11 cellular contexts compared by ENCODE assay signal in the genomic region with DNA sequence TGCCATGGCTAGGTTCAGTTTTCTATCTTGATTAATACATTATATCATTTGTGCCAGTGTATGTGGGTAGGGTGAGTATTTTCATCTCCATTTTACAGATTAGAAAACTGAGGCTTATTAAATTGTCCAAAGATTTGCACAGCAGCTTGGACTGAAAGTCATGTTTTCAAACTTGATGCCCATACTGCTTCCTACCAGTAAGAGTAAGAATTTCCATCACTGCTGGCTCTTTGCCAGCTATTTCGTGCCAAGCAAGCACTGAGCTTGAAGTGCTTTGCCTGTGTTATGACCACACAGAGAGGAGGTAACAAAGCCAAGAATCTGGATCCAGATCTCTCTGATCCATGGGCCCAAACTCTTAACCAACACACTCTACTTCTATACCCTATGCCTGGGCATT.
A peak's percentile ranks its signal among the peaks of the same experiment; 100 is the strongest.
DNase-seq lines count a peak whose midpoint lies in the region; ATAC-seq and TF ChIP-seq lines count a peak whose summit lies in the region.
"Had no signal": no experiment of that assay in that cellular context is flagged by ENCODE, and none has a peak within 500 bp of the region (broad histone marks: within the 10 kb centered on the region; RNA-seq: fewer than 3 reads in every experiment).

No MANE protein-coding gene starts in this region.

- no peak for TF ChIP-seq POLR2A in tibial nerve (IDR thresholded peaks at IDR 0.05)

- H3K27me3 Mint-ChIP-seq in activated CD8-positive, alpha-beta T cell treated with anti-CD3 and anti-CD28 coated beads for 36 hours: no peaks in the 10 kb centered on the region
- H3K27me3 Mint-ChIP-seq in activated CD8-positive, alpha-beta T cell treated with anti-CD3 and anti-CD28 coated beads, Interleukin-2, amount 10 ng/mL, durations not matched to agents 7 days and 5 days (ENCODE audit: low read depth): no peaks in the 10 kb centered on the region
- H3K27me3 Mint-ChIP-seq in activated CD4-positive, alpha-beta T cell treated with anti-CD3 and anti-CD28 coated beads, Interleukin-2, amount 10 ng/mL, durations not matched to agents 24 days and 14 days: no peaks in the 10 kb centered on the region
- H3K27me3 Mint-ChIP-seq: activated naive CD8-positive, alpha-beta T cell treated with anti-CD3 and anti-CD28 coated beads for 36 hours had no signal

- no peak for TF ChIP-seq EP300 in tibial nerve (IDR thresholded peaks at IDR 0.05)

- H3K36me3 Mint-ChIP-seq in activated CD8-positive, alpha-beta T cell treated with anti-CD3 and anti-CD28 coated beads for 36 hours (ENCODE audit: low read depth): peaks cover 5% of the 10 kb centered on the region
- no peaks in the 10 kb centered on the region for H3K36me3 Mint-ChIP-seq in activated CD8-positive, alpha-beta T cell treated with anti-CD3 and anti-CD28 coated beads, Interleukin-2, amount 10 ng/mL, durations not matched to agents 7 days and 5 days (ENCODE audit: low read depth)
- H3K36me3 Mint-ChIP-seq in activated CD4-positive, alpha-beta T cell treated with anti-CD3 and anti-CD28 coated beads, Interleukin-2, amount 10 ng/mL, durations not matched to agents 24 days and 14 days (ENCODE audit: low read depth): no peaks in the 10 kb centered on the region

- peaks cover 0 to 5% (median 0%) of the 10 kb centered on the region in 4 donors for H3K9me3 ChIP-seq in tibial nerve

- peaks cover 0 to 6% (median 0%) of the 10 kb centered on the region in 4 donors for H3K4me1 ChIP-seq in tibial nerve

- H3K27ac ChIP-seq in tibial nerve: no peak overlapping the region
- H3K27ac ChIP-seq: C4-2B had no signal

- CTCF ChIA-PET in activated CD8-positive, alpha-beta T cell treated with anti-CD3 and anti-CD28 coated beads for 36 hours (lab: Charles Lee): interaction anchor here (1.4 kb wide), 1 partner anchor 12 kb away, joined by 3 read pairs; no protein-coding TSS in a partner anchor
- CTCF ChIA-PET in activated CD8-positive, alpha-beta T cell treated with anti-CD3 and anti-CD28 coated beads, Interleukin-2, amount 10 ng/mL, durations not matched to agents 7 days and 5 days (lab: Charles Lee): no interaction called here

- no peaks in the 10 kb centered on the region for H3K27me3 ChIP-seq in tibial nerve

- 6 to 22% methylated on average over 1 of the region's 1 CpG for WGBS in tibial nerve, 2 donors

- ATAC-seq in activated CD8-positive, alpha-beta T cell treated with anti-CD3 and anti-CD28 coated beads for 36 hours: no peak
- no peak for ATAC-seq in activated CD8-positive, alpha-beta T cell treated with anti-CD3 and anti-CD28 coated beads, Interleukin-2, amount 10 ng/mL, durations not matched to agents 7 days and 5 days
- no peak for ATAC-seq in GM18502 (IDR thresholded peaks at IDR 0.05; ENCODE audit: poor library complexity, unreplicated experiment)

- TF ChIP-seq CTCF in activated CD8-positive, alpha-beta T cell treated with anti-CD3 and anti-CD28 coated beads for 36 hours (IDR thresholded peaks at IDR 0.05): no peak
- no peak for TF ChIP-seq CTCF in fibroblast of mammary gland (conservative IDR thresholded peaks at IDR 0.05; ENCODE audit: control insufficient read depth, insufficient read depth, low read depth, low read length)
- TF ChIP-seq CTCF in tibial nerve (IDR thresholded peaks at IDR 0.05): no peak
- TF ChIP-seq CTCF in GM10266 (IDR thresholded peaks at IDR 0.05; ENCODE audit: control insufficient read depth, insufficient read depth, low read depth, missing control alignments): no peak

- DNase-seq in activated CD8-positive, alpha-beta T cell treated with anti-CD3 and anti-CD28 coated beads for 36 hours: peak; percentile 12
- no peak for DNase-seq in activated CD8-positive, alpha-beta T cell treated with anti-CD3 and anti-CD28 coated beads, Interleukin-2, amount 10 ng/mL, durations not matched to agents 7 days and 5 days
- DNase-seq in RKO (ENCODE audit: low spot score) (peak; percentile 14), fibroblast of mammary gland (ENCODE audit: low read depth) (peak; percentile 41), tibial nerve (ENCODE audit: low spot score in 2 of 2) (peak; percentile 13 to 42), GM10266 (ENCODE audit: extremely low spot score) (no peak)
- no peak for DNase-seq in activated CD4-positive, alpha-beta T cell treated with anti-CD3 and anti-CD28 coated beads, Interleukin-2, amount 10 ng/mL, durations not matched to agents 24 days and 14 days
- DNase-seq: activated naive CD8-positive, alpha-beta T cell treated with anti-CD3 and anti-CD28 coated beads for 36 hours; Kasumi-1 had no signal

- no peaks in the 10 kb centered on the region for H3K4me1 Mint-ChIP-seq in activated CD8-positive, alpha-beta T cell treated with anti-CD3 and anti-CD28 coated beads for 36 hours (ENCODE audit: low read depth)
- H3K4me1 Mint-ChIP-seq in activated CD8-positive, alpha-beta T cell treated with anti-CD3 and anti-CD28 coated beads, Interleukin-2, amount 10 ng/mL, durations not matched to agents 7 days and 5 days (ENCODE audit: low read depth): no peaks in the 10 kb centered on the region
- no peaks in the 10 kb centered on the region for H3K4me1 Mint-ChIP-seq in activated CD4-positive, alpha-beta T cell treated with anti-CD3 and anti-CD28 coated beads, Interleukin-2, amount 10 ng/mL, durations not matched to agents 24 days and 14 days
- H3K4me1 Mint-ChIP-seq: activated naive CD8-positive, alpha-beta T cell treated with anti-CD3 and anti-CD28 coated beads for 36 hours had no signal

- intact Hi-C loops in activated CD8-positive, alpha-beta T cell treated with anti-CD3 and anti-CD28 coated beads for 36 hours (cut with micrococcal nuclease): no loop called here
- intact Hi-C loops in activated CD4-positive, alpha-beta T cell treated with anti-CD3 and anti-CD28 coated beads, Interleukin-2, amount 10 ng/mL, durations not matched to agents 24 days and 14 days (cut with micrococcal nuclease): no loop called here

- H3K4me3 Mint-ChIP-seq in activated CD8-positive, alpha-beta T cell treated with anti-CD3 and anti-CD28 coated beads for 36 hours: no peak overlapping the region
- H3K4me3 Mint-ChIP-seq in activated CD8-positive, alpha-beta T cell treated with anti-CD3 and anti-CD28 coated beads, Interleukin-2, amount 10 ng/mL, durations not matched to agents 7 days and 5 days: no peak overlapping the region
- H3K4me3 Mint-ChIP-seq in activated CD4-positive, alpha-beta T cell treated with anti-CD3 and anti-CD28 coated beads, Interleukin-2, amount 10 ng/mL, durations not matched to agents 24 days and 14 days: no peak overlapping the region
- H3K4me3 Mint-ChIP-seq: activated naive CD8-positive, alpha-beta T cell treated with anti-CD3 and anti-CD28 coated beads for 36 hours had no signal

- H3K4me3 ChIP-seq in fibroblast of mammary gland (ENCODE audit: control insufficient read depth, low read depth, low read length) (no peak overlapping the region), tibial nerve (no peak overlapping the region)

- POLR2A ChIA-PET in activated CD8-positive, alpha-beta T cell treated with anti-CD3 and anti-CD28 coated beads for 36 hours (lab: Charles Lee): no interaction called here
- POLR2A ChIA-PET in activated CD8-positive, alpha-beta T cell treated with anti-CD3 and anti-CD28 coated beads, Interleukin-2, amount 10 ng/mL, durations not matched to agents 7 days and 5 days (lab: Charles Lee): no interaction called here

- H3K36me3 ChIP-seq in tibial nerve: no peaks in the 10 kb centered on the region

- no peaks in the 10 kb centered on the region for H3K9me3 Mint-ChIP-seq in activated CD8-positive, alpha-beta T cell treated with anti-CD3 and anti-CD28 coated beads for 36 hours
- H3K9me3 Mint-ChIP-seq in activated CD8-positive, alpha-beta T cell treated with anti-CD3 and anti-CD28 coated beads, Interleukin-2, amount 10 ng/mL, durations not matched to agents 7 days and 5 days (ENCODE audit: insufficient read depth): no peaks in the 10 kb centered on the region
- H3K9me3 Mint-ChIP-seq in activated CD4-positive, alpha-beta T cell treated with anti-CD3 and anti-CD28 coated beads, Interleukin-2, amount 10 ng/mL, durations not matched to agents 24 days and 14 days: peaks cover 4% of the 10 kb centered on the region
- H3K9me3 Mint-ChIP-seq: activated naive CD8-positive, alpha-beta T cell treated with anti-CD3 and anti-CD28 coated beads for 36 hours had no signal

- H3K27ac Mint-ChIP-seq in activated CD8-positive, alpha-beta T cell treated with anti-CD3 and anti-CD28 coated beads for 36 hours: no peak overlapping the region
- no peak overlapping the region for H3K27ac Mint-ChIP-seq in activated CD8-positive, alpha-beta T cell treated with anti-CD3 and anti-CD28 coated beads, Interleukin-2, amount 10 ng/mL, durations not matched to agents 7 days and 5 days
- no peak overlapping the region for H3K27ac Mint-ChIP-seq in activated CD4-positive, alpha-beta T cell treated with anti-CD3 and anti-CD28 coated beads, Interleukin-2, amount 10 ng/mL, durations not matched to agents 24 days and 14 days
- H3K27ac Mint-ChIP-seq: activated naive CD8-positive, alpha-beta T cell treated with anti-CD3 and anti-CD28 coated beads for 36 hours had no signal

Comparison
In these comparisons a context has a peak if more than half of its experiments do, and no peak if none do; other contexts are left out.
1. DNase-seq: peak in activated CD8-positive, alpha-beta T cell treated with anti-CD3 and anti-CD28 coated beads for 36 hours (single experiment), RKO (single experiment), fibroblast of mammary gland (single experiment) and tibial nerve (2 of 2); none in activated CD8-positive, alpha-beta T cell treated with anti-CD3 and anti-CD28 coated beads, Interleukin-2, amount 10 ng/mL, durations not matched to agents 7 days and 5 days (single experiment), GM10266 (single experiment) and activated CD4-positive, alpha-beta T cell treated with anti-CD3 and anti-CD28 coated beads, Interleukin-2, amount 10 ng/mL, durations not matched to agents 24 days and 14 days (single experiment).